Comparison of ENCODE assay signal across 1 cellular context in genomic region chr7:2616387-2616966, GRCh38.
TF ChIP-seq lines count a peak whose summit lies in the region.

No MANE protein-coding gene starts in this region.

TF ChIP-seq in WTC11, 78 proteins besides CTCF, POLR2A, EP300 and RAD21 (continued from another document):
- TF ChIP-seq, protein P1, sequence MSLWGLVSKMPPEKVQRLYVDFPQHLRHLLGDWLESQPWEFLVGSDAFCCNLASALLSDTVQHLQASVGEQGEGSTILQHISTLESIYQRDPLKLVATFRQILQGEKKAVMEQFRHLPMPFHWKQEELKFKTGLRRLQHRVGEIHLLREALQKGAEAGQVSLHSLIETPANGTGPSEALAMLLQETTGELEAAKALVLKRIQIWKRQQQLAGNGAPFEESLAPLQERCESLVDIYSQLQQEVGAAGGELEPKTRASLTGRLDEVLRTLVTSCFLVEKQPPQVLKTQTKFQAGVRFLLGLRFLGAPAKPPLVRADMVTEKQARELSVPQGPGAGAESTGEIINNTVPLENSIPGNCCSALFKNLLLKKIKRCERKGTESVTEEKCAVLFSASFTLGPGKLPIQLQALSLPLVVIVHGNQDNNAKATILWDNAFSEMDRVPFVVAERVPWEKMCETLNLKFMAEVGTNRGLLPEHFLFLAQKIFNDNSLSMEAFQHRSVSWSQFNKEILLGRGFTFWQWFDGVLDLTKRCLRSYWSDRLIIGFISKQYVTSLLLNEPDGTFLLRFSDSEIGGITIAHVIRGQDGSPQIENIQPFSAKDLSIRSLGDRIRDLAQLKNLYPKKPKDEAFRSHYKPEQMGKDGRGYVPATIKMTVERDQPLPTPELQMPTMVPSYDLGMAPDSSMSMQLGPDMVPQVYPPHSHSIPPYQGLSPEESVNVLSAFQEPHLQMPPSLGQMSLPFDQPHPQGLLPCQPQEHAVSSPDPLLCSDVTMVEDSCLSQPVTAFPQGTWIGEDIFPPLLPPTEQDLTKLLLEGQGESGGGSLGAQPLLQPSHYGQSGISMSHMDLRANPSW (CRISPR knock-in tag; conservative IDR thresholded peaks at IDR 0.05; ENCODE audit: low read depth) = no peak
